Comparison of ENCODE assay signal across 12 cellular contexts in the genomic region with DNA sequence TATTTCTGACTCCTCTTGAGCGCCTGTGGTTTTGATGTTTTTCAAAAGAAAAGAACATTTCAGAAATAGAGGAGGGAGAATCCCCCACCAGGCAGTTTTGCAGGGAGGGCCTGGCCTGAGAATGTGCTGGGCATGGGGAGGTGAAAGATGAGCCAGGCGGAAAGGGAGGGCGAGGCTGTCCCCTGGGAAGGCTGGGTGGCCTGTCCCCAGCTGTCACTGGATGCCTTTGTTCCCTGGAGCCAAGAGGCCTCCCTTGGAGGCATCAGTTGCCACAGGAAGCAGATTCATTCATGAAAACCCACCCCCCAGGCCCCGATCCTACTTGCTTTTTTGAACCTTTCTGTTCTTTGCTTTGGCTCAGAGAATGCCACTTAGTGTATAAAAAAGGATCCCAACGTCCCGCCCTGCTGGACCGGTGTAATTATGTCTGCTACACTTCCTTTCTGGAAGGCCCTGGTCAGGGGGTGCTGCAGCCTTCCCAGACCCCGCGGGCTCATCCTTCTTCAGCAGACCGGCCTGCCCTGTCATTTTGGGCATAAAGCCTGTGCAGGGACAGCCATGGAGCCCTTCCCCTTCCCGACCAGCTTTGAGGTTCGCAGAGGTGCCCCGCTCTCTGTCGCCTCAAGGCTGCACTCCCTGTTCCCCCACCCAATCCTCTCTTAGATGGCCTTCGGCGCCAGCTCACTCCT.
DNase-seq lines count a peak whose midpoint lies in the region; ATAC-seq and TF ChIP-seq lines count a peak whose summit lies in the region.
"Had no signal": no experiment of that assay in that cellular context is flagged by ENCODE, and none has a peak within 500 bp of the region (broad histone marks: within the 10 kb centered on the region; RNA-seq: fewer than 3 reads in every experiment).

No MANE protein-coding gene starts in this region.

- H3K27ac Mint-ChIP-seq in T-helper 1 cell treated with Interleukin-12 subunit alpha and Interleukin-12 subunit beta and Interleukin-4 antibody, amounts not matched to agents 30 μg/mL and 1 μg/mL, for 36 hours: peak overlapping the region; percentile 82
- peak overlapping the region; percentile 71 for H3K27ac Mint-ChIP-seq in glutamatergic neuron (ENCODE audit: unreplicated experiment)
- H3K27ac Mint-ChIP-seq in stimulated activated effector memory CD8-positive, alpha-beta T cell treated with anti-CD3 and anti-CD28 coated beads, Interleukin-12 subunit alpha, Interleukin-12 subunit beta, amount 100 ng/mL, for 72 hours: peak overlapping the region; percentile 92
- no peak overlapping the region for H3K27ac Mint-ChIP-seq in HFFc6

- H3K27me3 Mint-ChIP-seq in T-helper 1 cell treated with Interleukin-12 subunit alpha and Interleukin-12 subunit beta and Interleukin-4 antibody, amounts not matched to agents 30 μg/mL and 1 μg/mL, for 36 hours (ENCODE audit: low read depth): no peaks in the 10 kb centered on the region
- H3K27me3 Mint-ChIP-seq in glutamatergic neuron (ENCODE audit: unreplicated experiment) (peaks cover 1% of the 10 kb centered on the region), HFFc6 (ENCODE audit: insufficient read depth) (peaks cover 7% of the 10 kb centered on the region)

- TF ChIP-seq CTCF in glutamatergic neuron (IDR thresholded peaks at IDR 0.05; ENCODE audit: partially characterized antibody, unreplicated experiment) (no peak), HFFc6 (IDR thresholded peaks at IDR 0.05) (no peak)

- no peak for ATAC-seq in stimulated activated effector memory CD8-positive, alpha-beta T cell treated with anti-CD3 and anti-CD28 coated beads, Interleukin-12 subunit alpha, Interleukin-12 subunit beta, amount 100 ng/mL, for 72 hours
- no peak for ATAC-seq in HG03280 (IDR thresholded peaks at IDR 0.05; ENCODE audit: unreplicated experiment)

- DNase-seq in T-helper 1 cell (no peak), RPMI7951 (ENCODE audit: low read depth) (peak; percentile 53), glutamatergic neuron (peak; percentile 49), HFFc6 (no peak)
- DNase-seq in stimulated activated effector memory CD8-positive, alpha-beta T cell treated with anti-CD3 and anti-CD28 coated beads, Interleukin-12 subunit alpha, Interleukin-12 subunit beta, amount 100 ng/mL, for 72 hours (ENCODE audit: low spot score in 2 of 2): no peak
- DNase-seq in central memory CD4-positive, alpha-beta T cell: no peak
- DNase-seq: ACHN, GF-D8, IMR-90, NCI-H446 treated with DMSO at 0.1 percent for 48 hours had no signal

- H3K36me3 Mint-ChIP-seq in T-helper 1 cell treated with Interleukin-12 subunit alpha and Interleukin-12 subunit beta and Interleukin-4 antibody, amounts not matched to agents 30 μg/mL and 1 μg/mL, for 36 hours (ENCODE audit: low read depth): peaks cover 13% of the 10 kb centered on the region
- H3K36me3 Mint-ChIP-seq in glutamatergic neuron (ENCODE audit: unreplicated experiment) (no peaks in the 10 kb centered on the region), HFFc6 (ENCODE audit: low read depth) (no peaks in the 10 kb centered on the region)
- H3K36me3 Mint-ChIP-seq in stimulated activated effector memory CD8-positive, alpha-beta T cell treated with anti-CD3 and anti-CD28 coated beads, Interleukin-12 subunit alpha, Interleukin-12 subunit beta, amount 100 ng/mL, for 72 hours: peaks cover 13% of the 10 kb centered on the region

- peaks cover 83% of the 10 kb centered on the region for H3K4me1 Mint-ChIP-seq in T-helper 1 cell treated with Interleukin-12 subunit alpha and Interleukin-12 subunit beta and Interleukin-4 antibody, amounts not matched to agents 30 μg/mL and 1 μg/mL, for 36 hours (ENCODE audit: low read depth)
- peaks cover 35% of the 10 kb centered on the region for H3K4me1 Mint-ChIP-seq in glutamatergic neuron (ENCODE audit: low read depth, unreplicated experiment)
- peaks cover 86% of the 10 kb centered on the region for H3K4me1 Mint-ChIP-seq in stimulated activated effector memory CD8-positive, alpha-beta T cell treated with anti-CD3 and anti-CD28 coated beads, Interleukin-12 subunit alpha, Interleukin-12 subunit beta, amount 100 ng/mL, for 72 hours
- peaks cover 43% of the 10 kb centered on the region for H3K4me1 Mint-ChIP-seq in HFFc6 (ENCODE audit: low read depth)

- no peak overlapping the region for H3K4me3 Mint-ChIP-seq in T-helper 1 cell treated with Interleukin-12 subunit alpha and Interleukin-12 subunit beta and Interleukin-4 antibody, amounts not matched to agents 30 μg/mL and 1 μg/mL, for 36 hours
- peak overlapping the region; percentile 78 for H3K4me3 Mint-ChIP-seq in glutamatergic neuron (ENCODE audit: unreplicated experiment)
- H3K4me3 Mint-ChIP-seq in stimulated activated effector memory CD8-positive, alpha-beta T cell treated with anti-CD3 and anti-CD28 coated beads, Interleukin-12 subunit alpha, Interleukin-12 subunit beta, amount 100 ng/mL, for 72 hours: no peak overlapping the region
- no peak overlapping the region for H3K4me3 Mint-ChIP-seq in HFFc6

- H3K9me3 Mint-ChIP-seq in T-helper 1 cell treated with Interleukin-12 subunit alpha and Interleukin-12 subunit beta and Interleukin-4 antibody, amounts not matched to agents 30 μg/mL and 1 μg/mL, for 36 hours: no peaks in the 10 kb centered on the region
- peaks cover 8% of the 10 kb centered on the region for H3K9me3 Mint-ChIP-seq in glutamatergic neuron (ENCODE audit: unreplicated experiment)
- no peaks in the 10 kb centered on the region for H3K9me3 Mint-ChIP-seq in stimulated activated effector memory CD8-positive, alpha-beta T cell treated with anti-CD3 and anti-CD28 coated beads, Interleukin-12 subunit alpha, Interleukin-12 subunit beta, amount 100 ng/mL, for 72 hours
- no peaks in the 10 kb centered on the region for H3K9me3 Mint-ChIP-seq in HFFc6

Comparison
In these comparisons a context has a peak if more than half of its experiments do, and no peak if none do; other contexts are left out.
1. DNase-seq: peak in RPMI7951 (single experiment) and glutamatergic neuron (single experiment); none in T-helper 1 cell (0 of 5), stimulated activated effector memory CD8-positive, alpha-beta T cell treated with anti-CD3 and anti-CD28 coated beads, Interleukin-12 subunit alpha, Interleukin-12 subunit beta, amount 100 ng/mL, for 72 hours (0 of 2), central memory CD4-positive, alpha-beta T cell (single experiment) and HFFc6 (single experiment).